In genomic region chr4:141771889-141772830, GRCh38 we compare ENCODE assay signal across 12 cellular contexts.
DNase-seq lines count a peak whose midpoint lies in the region; ATAC-seq, FAIRE-seq and TF ChIP-seq lines count a peak whose summit lies in the region.
"Had no signal": no experiment of that assay in that cellular context is flagged by ENCODE, and none has a peak within 500 bp of the region (broad histone marks: within the 10 kb centered on the region; RNA-seq: fewer than 3 reads in every experiment).

No MANE protein-coding gene starts in this region.

- no peak for TF ChIP-seq CTCF in psoas muscle (IDR thresholded peaks at IDR 0.05)

- no peaks in the 10 kb centered on the region for H3K36me3 Mint-ChIP-seq in activated CD4-positive, alpha-beta memory T cell treated with anti-CD3 and anti-CD28 coated beads for 36 hours

- H3K9me3 ChIP-seq in psoas muscle, result no peaks in the 10 kb centered on the region
- H3K9me3 ChIP-seq: esophagus muscularis mucosa, lower lobe of right lung had no signal

- H3K27ac ChIP-seq in psoas muscle, result no peak overlapping the region
- H3K27ac ChIP-seq: esophagus muscularis mucosa, lower lobe of right lung had no signal

- POLR2A ChIA-PET in activated CD4-positive, alpha-beta memory T cell treated with anti-CD3 and anti-CD28 coated beads for 36 hours (lab: Charles Lee), result no interaction called here

- CTCF ChIA-PET in activated CD4-positive, alpha-beta memory T cell treated with anti-CD3 and anti-CD28 coated beads for 36 hours (lab: Charles Lee), result no interaction called here

- DNase-seq in GM12892 (ENCODE audit: insufficient read length) (peak; percentile 12), nucleus accumbens (lab: John Stamatoyannopoulos, UW) (no peak), psoas muscle (no peak), urothelium cell line (ENCODE audit: low spot score) (no peak)
- peak; percentile 11 for DNase-seq in activated CD4-positive, alpha-beta memory T cell treated with anti-CD3 and anti-CD28 coated beads for 36 hours
- DNase-seq: H9; lower lobe of right lung; stimulated activated naive CD4-positive, alpha-beta T cell treated with Interleukin-2 at 50 U/mL for 16 hours had no signal

- peaks cover 11% of the 10 kb centered on the region for H3K4me1 Mint-ChIP-seq in activated CD4-positive, alpha-beta memory T cell treated with anti-CD3 and anti-CD28 coated beads for 36 hours (ENCODE audit: low read depth)

- ATAC-seq in GM19438 (IDR thresholded peaks at IDR 0.05; ENCODE audit: low read depth, unreplicated experiment) (peak; percentile 64), HG03039 (IDR thresholded peaks at IDR 0.05; ENCODE audit: unreplicated experiment) (peak; percentile 96), GM21737 (IDR thresholded peaks at IDR 0.05; ENCODE audit: unreplicated experiment) (no peak), psoas muscle (no peak)
- ATAC-seq: lower lobe of right lung had no signal

- no peaks in the 10 kb centered on the region for H3K27me3 ChIP-seq in psoas muscle (ENCODE audit: insufficient read depth in 3 of 3, low read length in 2 of 3)
- H3K27me3 ChIP-seq: esophagus muscularis mucosa had no signal

- peaks cover 7% of the 10 kb centered on the region for H3K27me3 Mint-ChIP-seq in activated CD4-positive, alpha-beta memory T cell treated with anti-CD3 and anti-CD28 coated beads for 36 hours

- FAIRE-seq in GM12892 (lab: Jason Lieb, UNC), result peak; percentile 77
- no peak for FAIRE-seq in urothelium cell line (lab: Jason Lieb, UNC)

- no peaks in the 10 kb centered on the region for H3K4me1 ChIP-seq in psoas muscle
- H3K4me1 ChIP-seq: esophagus muscularis mucosa, lower lobe of right lung had no signal

- H3K4me3 Mint-ChIP-seq in activated CD4-positive, alpha-beta memory T cell treated with anti-CD3 and anti-CD28 coated beads for 36 hours, result no peak overlapping the region
- H3K4me3 Mint-ChIP-seq: H9 had no signal

- intact Hi-C loops in activated CD4-positive, alpha-beta memory T cell treated with anti-CD3 and anti-CD28 coated beads for 36 hours (cut with micrococcal nuclease), result no loop called here
- intact Hi-C loops in psoas muscle (cut with DNase I), result no loop called here

- no peak for TF ChIP-seq POLR2A in GM12892 (IDR thresholded peaks at IDR 0.05; ENCODE audit: low read depth, low read length)

- H3K4me3 ChIP-seq in psoas muscle, result no peak overlapping the region
- H3K4me3 ChIP-seq: esophagus muscularis mucosa, lower lobe of right lung had no signal

- no peak overlapping the region for H3K27ac Mint-ChIP-seq in activated CD4-positive, alpha-beta memory T cell treated with anti-CD3 and anti-CD28 coated beads for 36 hours

- WGBS in psoas muscle, 3 donors, result 70 to 71% (median 70%) methylated on average over 10 of the region's 10 CpGs

- no peaks in the 10 kb centered on the region for H3K9me3 Mint-ChIP-seq in activated CD4-positive, alpha-beta memory T cell treated with anti-CD3 and anti-CD28 coated beads for 36 hours
- H3K9me3 Mint-ChIP-seq: H9 had no signal

- H3K36me3 ChIP-seq in psoas muscle (ENCODE audit: insufficient read depth in 1 of 2, low read depth in 1 of 2), result no peaks in the 10 kb centered on the region
- H3K36me3 ChIP-seq: esophagus muscularis mucosa, lower lobe of right lung had no signal

Comparison
In these comparisons a context has a peak if more than half of its experiments do, and no peak if none do; other contexts are left out.
1. DNase-seq: peak in GM12892 (single experiment) and activated CD4-positive, alpha-beta memory T cell treated with anti-CD3 and anti-CD28 coated beads for 36 hours (single experiment); none in nucleus accumbens (0 of 56), psoas muscle (0 of 2) and urothelium cell line (single experiment).
2. ATAC-seq: peak in GM19438 (single experiment) and HG03039 (single experiment); none in GM21737 (single experiment) and psoas muscle (0 of 4).